ENCODE assay signal across 8 cellular contexts in the genomic region with DNA sequence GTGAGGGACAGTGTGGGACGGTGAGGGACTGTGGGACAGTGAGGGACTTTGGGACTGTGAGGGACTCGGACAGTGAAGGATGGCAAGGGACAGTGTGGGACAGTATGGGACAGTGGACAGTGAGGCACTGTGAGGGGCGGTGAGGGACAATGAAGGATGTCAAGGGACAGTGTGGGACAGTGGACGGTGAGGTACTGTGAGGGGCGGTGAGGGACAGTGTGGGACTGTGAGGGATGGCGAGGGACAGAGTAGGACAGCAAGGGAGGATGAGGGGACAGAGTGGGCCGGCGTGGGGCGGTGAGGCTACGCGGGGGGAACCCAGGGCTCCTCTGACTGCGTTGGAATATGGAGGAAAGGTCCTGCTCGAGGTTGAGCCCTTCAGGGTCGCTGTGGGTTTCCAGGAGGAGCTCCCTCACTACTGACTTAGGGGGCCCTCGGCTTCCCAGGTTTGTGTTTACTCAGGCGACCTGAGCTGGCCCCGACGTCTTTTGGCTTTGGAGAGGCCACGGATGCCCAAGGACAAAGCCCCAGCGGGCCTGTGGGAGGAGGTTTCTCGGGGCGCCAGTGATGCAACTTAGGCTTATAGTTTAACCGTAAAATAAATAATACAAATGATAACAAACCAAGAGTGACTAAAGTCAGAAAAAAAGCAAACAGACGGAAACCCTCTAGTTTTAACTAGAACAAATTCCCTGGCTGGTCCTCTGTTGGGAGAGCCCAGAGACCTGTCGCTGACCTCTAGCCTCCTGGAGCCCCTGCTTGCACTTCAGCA. TPM values are rescaled to one million over a fixed set of nuclear protein-coding genes. Genes with fewer than 3 reads are reported as not detected.
DNase-seq lines count a peak whose midpoint lies in the region; ATAC-seq and TF ChIP-seq lines count a peak whose summit lies in the region.

No MANE protein-coding gene starts in this region.

- no peaks in the 10 kb centered on the region for H3K36me3 Mint-ChIP-seq in T-helper 2 cell treated with Interferon-gamma antibody and Interleukin-4, amounts not matched to agents 5 μg/mL and 100 μg/mL, for 36 hours (ENCODE audit: low read depth)

- H3K9me3 Mint-ChIP-seq in T-helper 2 cell treated with Interferon-gamma antibody and Interleukin-4, amounts not matched to agents 5 μg/mL and 100 μg/mL, for 36 hours: no peaks in the 10 kb centered on the region

- peak overlapping the region; percentile 97 to 100 (median 100) for H3K27ac ChIP-seq in right lobe of liver
- H3K27ac ChIP-seq in tibial artery: peak overlapping the region; percentile 96 to 98

- TF ChIP-seq POLR2A in right lobe of liver (IDR thresholded peaks at IDR 0.05): peak; percentile 65

- no peaks in the 10 kb centered on the region for H3K27me3 ChIP-seq in right lobe of liver
- no peaks in the 10 kb centered on the region for H3K27me3 ChIP-seq in tibial artery

- H3K4me1 Mint-ChIP-seq in T-helper 2 cell treated with Interferon-gamma antibody and Interleukin-4, amounts not matched to agents 5 μg/mL and 100 μg/mL, for 36 hours (ENCODE audit: low read depth): peaks cover 8% of the 10 kb centered on the region

- peak overlapping the region; percentile 54 for H3K4me3 Mint-ChIP-seq in T-helper 2 cell treated with Interferon-gamma antibody and Interleukin-4, amounts not matched to agents 5 μg/mL and 100 μg/mL, for 36 hours

- DNase-seq in T-helper 2 cell treated with Interferon-gamma antibody and Interleukin-4, amounts not matched to agents 5 μg/mL and 100 μg/mL, for 36 hours (ENCODE audit: low spot score): no peak
- DNase-seq in T-helper 2 cell: no peak
- DNase-seq in cardiac fibroblast (ENCODE audit: low read depth in 2 of 2): peak; percentile 67 to 77
- peak; percentile 84 to 94 (median 93) for DNase-seq in right lobe of liver
- DNase-seq in tibial artery: peak; percentile 45 to 82
- no peak for DNase-seq in RKO (ENCODE audit: low spot score)
- DNase-seq in NK-92 (lab: John Stamatoyannopoulos, UW; ENCODE audit: unreplicated experiment): no peak
- no peak for DNase-seq in pons (ENCODE audit: low spot score)

- intact Hi-C loops in right lobe of liver (cut with DNase I) (loop anchor here in 1 of 2 donors (5.0 kb wide), 1 partner anchor 285 kb away; no protein-coding TSS in a partner anchor), tibial artery (cut with DNase I; ENCODE audit: low total_unique reads) (no loop called here)

- H3K4me1 ChIP-seq in right lobe of liver: peaks cover 0 to 35% (median 9%) of the 10 kb centered on the region in 4 donors
- peaks cover 0 to 46% (median 30%) of the 10 kb centered on the region in 4 donors for H3K4me1 ChIP-seq in tibial artery

- no peak overlapping the region for H3K27ac Mint-ChIP-seq in T-helper 2 cell treated with Interferon-gamma antibody and Interleukin-4, amounts not matched to agents 5 μg/mL and 100 μg/mL, for 36 hours

- H3K9me3 ChIP-seq in right lobe of liver (no peaks in the 10 kb centered on the region), tibial artery (no peaks in the 10 kb centered on the region)

- 32% methylated on average over 20 of the region's 25 CpGs for WGBS in right lobe of liver (ENCODE audit: insufficient coverage, low coverage, low lambda C conversion rate, missing lambda C conversion rate)

- peak; percentile 55 to 72 (median 63) for ATAC-seq in right lobe of liver

- H3K36me3 ChIP-seq in right lobe of liver (peaks cover 0 to 22% (median 2%) of the 10 kb centered on the region in 4 donors), tibial artery (peaks cover 0 to 8% (median 0%) of the 10 kb centered on the region in 3 donors)

- TF ChIP-seq CTCF in cardiac fibroblast (IDR thresholded peaks at IDR 0.05; ENCODE audit: low read depth, low read length) (no peak), right lobe of liver (IDR thresholded peaks at IDR 0.05) (no peak), tibial artery (IDR thresholded peaks at IDR 0.05) (no peak)

- peak overlapping the region; percentile 58 to 84 for H3K4me3 ChIP-seq in cardiac fibroblast (replicated peaks in 1 of 2; ENCODE audit: low read depth in 2 of 2, low read length in 2 of 2)
- H3K4me3 ChIP-seq in right lobe of liver: peak overlapping the region; percentile 70 to 78 (median 76)
- H3K4me3 ChIP-seq in tibial artery: peak overlapping the region; percentile 90 to 91

- peaks cover 55% of the 10 kb centered on the region for H3K27me3 Mint-ChIP-seq in T-helper 2 cell treated with Interferon-gamma antibody and Interleukin-4, amounts not matched to agents 5 μg/mL and 100 μg/mL, for 36 hours (ENCODE audit: low read depth)

RNA-seq across cellular contexts. Expression of gene ERRFI1, which starts 1.1 kb away (rescaled TPM):
- total RNA-seq in right lobe of liver: 100 to 1,000 TPM; 109 to 539 (median 214) TPM

Comparison
In these comparisons a context has a peak if more than half of its experiments do, and no peak if none do; other contexts are left out.
1. DNase-seq: peak in cardiac fibroblast (2 of 2), right lobe of liver (3 of 3) and tibial artery (2 of 2); none in T-helper 2 cell treated with Interferon-gamma antibody and Interleukin-4, amounts not matched to agents 5 μg/mL and 100 μg/mL, for 36 hours (single experiment), T-helper 2 cell (0 of 5), RKO (single experiment), NK-92 (single experiment) and pons (single experiment).
2. Peak in every context shown above with its lines, with median percentiles within 50 percentile points of each other: H3K4me3 ChIP-seq.